In genomic region chr5:148972958-148973357, GRCh38 we compare ENCODE assay signal across 12 cellular contexts.
A peak's percentile ranks its signal among the peaks of the same experiment; 100 is the strongest.
DNase-seq lines count a peak whose midpoint lies in the region; TF ChIP-seq lines count a peak whose summit lies in the region.
"Had no signal": no experiment of that assay in that cellular context is flagged by ENCODE, and none has a peak within 500 bp of the region (broad histone marks: within the 10 kb centered on the region; RNA-seq: fewer than 3 reads in every experiment).

No MANE protein-coding gene starts in this region.

- H3K27me3 ChIP-seq in A673 (replicated peaks; ENCODE audit: insufficient read depth, low read depth, low read length, poor library complexity) (no peaks in the 10 kb centered on the region), Loucy (ENCODE audit: insufficient read depth, low read length, poor library complexity, severe bottlenecking) (no peaks in the 10 kb centered on the region)

- H3K4me1 ChIP-seq in A673 (ENCODE audit: insufficient read depth, low read length, poor library complexity, severe bottlenecking): no peaks in the 10 kb centered on the region
- peaks cover 9% of the 10 kb centered on the region for H3K4me1 ChIP-seq in Loucy (ENCODE audit: insufficient read depth, low read length, poor library complexity, severe bottlenecking)
- H3K4me1 ChIP-seq in mesodermal cell (ENCODE audit: control insufficient read depth, insufficient read depth, low read length, poor library complexity, severe bottlenecking): peaks cover 19% of the 10 kb centered on the region

- WGBS in mesodermal cell (ENCODE audit: insufficient coverage in 2 of 2), 2 experiments: 54 to 55% methylated on average over 4 to 6 of the region's 6 CpGs

- 0 out of 2 replicates have a peak overlapping the region, but pooled peaks have one; percentile 31 for H2AFZ ChIP-seq in Loucy (ENCODE audit: low read length)

- intact Hi-C loops in A673 (cut with micrococcal nuclease; ENCODE audit: unreplicated experiment): no loop called here

- H3K9ac ChIP-seq in Loucy (ENCODE audit: low read depth, low read length, poor library complexity, severe bottlenecking): no peak overlapping the region

- H3K36me3 ChIP-seq in A673 (ENCODE audit: insufficient read depth, low read length, poor library complexity, severe bottlenecking) (no peaks in the 10 kb centered on the region), Loucy (ENCODE audit: insufficient read depth, low read length) (no peaks in the 10 kb centered on the region), mesodermal cell (ENCODE audit: control insufficient read depth, insufficient read depth, low read length) (no peaks in the 10 kb centered on the region)

- H3K79me2 ChIP-seq in Loucy (ENCODE audit: insufficient read depth, low read length): no peaks in the 10 kb centered on the region

- no peaks in the 10 kb centered on the region for H3K9me2 ChIP-seq in Loucy (replicated peaks; ENCODE audit: low read depth, low read length)

- POLR2A ChIA-PET in A673 (lab: Charles Lee; ENCODE audit: low non-redundant PET): no interaction called here

- H3K4me3 ChIP-seq in A673 (ENCODE audit: low read depth, low read length, poor library complexity, severe bottlenecking) (no peak overlapping the region), Loucy (ENCODE audit: low read length, poor library complexity, severe bottlenecking) (no peak overlapping the region), mesodermal cell (ENCODE audit: extremely low read depth, insufficient read depth, low read length, poor library complexity, severe bottlenecking) (no peak overlapping the region)

- H3K9me3 ChIP-seq in A673 (ENCODE audit: low read depth, low read length, poor library complexity, severe bottlenecking) (no peaks in the 10 kb centered on the region), Loucy (ENCODE audit: insufficient read depth, low read depth, low read length) (no peaks in the 10 kb centered on the region), mesodermal cell (ENCODE audit: control insufficient read depth, low read length) (no peaks in the 10 kb centered on the region)

- no peaks in the 10 kb centered on the region for H4K20me1 ChIP-seq in Loucy (ENCODE audit: insufficient read depth, low read length, poor library complexity, severe bottlenecking)

- H3K4me2 ChIP-seq in Loucy (ENCODE audit: low read depth, low read length, poor library complexity, severe bottlenecking): no peak overlapping the region

- H3F3A ChIP-seq in Loucy (ENCODE audit: low read depth): no peaks in the 10 kb centered on the region

- CTCF ChIA-PET in A673 (lab: Charles Lee): interaction anchor here (1.7 kb wide), 1 partner anchor 15 kb away, joined by 6 read pairs; no protein-coding TSS in a partner anchor

- no peak for TF ChIP-seq CTCF in A673 (conservative IDR thresholded peaks at IDR 0.05; ENCODE audit: low read depth, low read length)
- no peak for TF ChIP-seq CTCF in Loucy (conservative IDR thresholded peaks at IDR 0.05; ENCODE audit: low read length)

- BruUV-seq in A673 (replicated peaks; lab: Mats Ljungman, UMichigan): no TSS peak

- H3K27ac ChIP-seq in A673 (ENCODE audit: low read depth, low read length, poor library complexity, severe bottlenecking) (no peak overlapping the region), mesodermal cell (ENCODE audit: low read depth, low read length, severe bottlenecking) (peak overlapping the region; percentile 78)

- DNase-seq in A673 (ENCODE audit: low spot score) (peak; percentile 44), dermis microvascular lymphatic vessel endothelial cell (ENCODE audit: low read depth in 2 of 2) (peak; percentile 95 to 96), pons (ENCODE audit: low spot score) (no peak), ureter (ENCODE audit: low spot score) (no peak)
- no peak for DNase-seq in stimulated activated naive CD4-positive, alpha-beta T cell (lab: John Stamatoyannopoulos, UW)
- no peak for DNase-seq in stimulated activated naive CD4-positive, alpha-beta T cell treated with Interleukin-2 at 50 U/mL for 16 hours (lab: John Stamatoyannopoulos, UW)
- DNase-seq: activated CD4-positive, alpha-beta memory T cell treated with anti-CD3 and anti-CD28 coated beads for 36 hours; COR-L47; NCI-H2029 treated with DMSO at 0.1 percent for 48 hours; stimulated activated CD4-positive, alpha-beta T cell treated with anti-CD3 and anti-CD28 coated beads, Interleukin-4, amount 100 ng/mL, for 24 hours had no signal

Comparison
In these comparisons a context has a peak if more than half of its experiments do, and no peak if none do; other contexts are left out.
1. DNase-seq: peak in A673 (single experiment) and dermis microvascular lymphatic vessel endothelial cell (2 of 2); none in stimulated activated naive CD4-positive, alpha-beta T cell (0 of 6), stimulated activated naive CD4-positive, alpha-beta T cell treated with Interleukin-2 at 50 U/mL for 16 hours (single experiment), pons (single experiment) and ureter (single experiment).